In genomic region chr9:37852222-37852621, GRCh38 we compare ENCODE assay signal across 34 cellular contexts.
"Had no signal": no experiment of that assay in that cellular context is flagged by ENCODE, and none has a peak within 500 bp of the region (broad histone marks: within the 10 kb centered on the region; RNA-seq: fewer than 3 reads in every experiment).

No MANE protein-coding gene starts in this region.

- H3K27me3 ChIP-seq: MG63 had no signal

- DNase-seq: Karpas-422, Kasumi-1, MG63, MM.1S, MV-4-11, NCI-H1048, NCI-H1092, NCI-H1092 treated with DMSO at 0.1 percent for 48 hours, NCI-H1105, NCI-H1105 treated with DMSO at 0.1 percent for 48 hours, NCI-H1417, NCI-H1417 treated with DMSO at 0.1 percent for 48 hours, NCI-H1436, NCI-H1436 treated with DMSO at 0.1 percent for 48 hours, NCI-H146, NCI-H1694, NCI-H1694 treated with DMSO at 0.1 percent for 48 hours, NCI-H187, NCI-H187 treated with DMSO at 0.1 percent for 48 hours, NCI-H1930, NCI-H2029, NCI-H2029 treated with DMSO at 0.1 percent for 48 hours, NCI-H2081, NCI-H2081 treated with DMSO at 0.1 percent for 48 hours, NCI-H2107, NCI-H2171, NCI-H2171 treated with DMSO at 0.1 percent for 48 hours, NCI-H226, NCI-H345, NCI-H446, NCI-H446 treated with DMSO at 0.1 percent for 48 hours, NCI-H510A, NCI-H510A treated with DMSO at 0.1 percent for 48 hours, NCI-H524 had no signal

- H3K36me3 ChIP-seq: MG63 had no signal

- H3K9me3 ChIP-seq: MG63 had no signal

- H3K4me3 ChIP-seq: MG63 had no signal
